In the genomic region with DNA sequence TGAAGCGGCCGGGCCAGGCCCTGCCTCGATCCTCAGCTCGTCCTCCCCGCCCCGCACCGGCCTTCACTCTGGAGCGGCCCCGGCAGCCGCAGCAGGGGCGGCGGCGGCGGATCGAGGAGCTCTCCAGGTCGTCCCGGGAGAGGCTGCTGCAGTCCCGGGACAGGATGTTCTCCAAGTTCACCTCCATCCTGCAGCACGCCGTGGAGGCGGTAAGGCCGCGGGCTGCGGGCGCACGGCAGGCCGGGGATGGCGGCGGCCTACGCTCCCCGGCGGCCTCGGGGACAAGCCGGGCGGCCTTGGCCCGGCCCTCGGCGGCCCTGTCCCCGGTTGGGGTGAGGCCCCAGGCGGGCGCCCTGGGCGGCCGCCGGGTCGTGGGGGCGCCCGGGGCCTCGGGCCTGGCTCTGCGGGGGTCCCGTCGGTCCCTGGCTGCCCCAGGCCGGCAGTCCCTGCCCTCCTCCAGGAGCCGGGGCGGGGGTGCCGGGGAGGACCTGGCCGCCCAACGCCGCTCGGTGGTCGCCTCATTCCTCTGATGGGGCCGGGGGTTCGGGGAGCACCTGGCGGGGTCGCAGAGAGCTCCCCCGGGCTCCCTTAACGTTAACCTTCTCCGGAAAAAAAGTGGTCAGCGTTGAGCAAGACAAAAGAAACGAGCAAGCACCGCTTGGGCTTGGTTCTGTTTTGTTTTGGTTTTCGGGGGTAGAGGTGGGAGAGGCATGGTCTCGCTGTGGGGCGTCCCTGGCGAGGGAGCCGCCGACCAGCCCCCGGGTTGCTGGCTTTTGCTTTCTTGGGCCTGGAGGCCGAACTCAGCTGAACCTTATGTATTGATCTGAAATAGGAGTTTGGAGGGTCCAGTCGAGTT, we compare ENCODE assay signal across 8 cellular contexts. TPM values are rescaled to one million over a fixed set of nuclear protein-coding genes. Genes with fewer than 3 reads are reported as not detected.
A peak's percentile ranks its signal among the peaks of the same experiment; 100 is the strongest.
DNase-seq lines count a peak whose midpoint lies in the region; ATAC-seq, FAIRE-seq and TF ChIP-seq lines count a peak whose summit lies in the region.

No MANE protein-coding gene starts in this region.

- ATAC-seq in HG02884 (IDR thresholded peaks at IDR 0.05; ENCODE audit: unreplicated experiment) (peak; percentile 25), omental fat pad (ENCODE audit: low FRiP score) (peak; percentile 53)

- H3K9ac ChIP-seq in NT2/D1 (ENCODE audit: insufficient read length, low read depth), result peak overlapping the region; percentile 80

- peak; percentile 2 for TF ChIP-seq POLR2A in GM15510 (IDR thresholded peaks at IDR 0.05; ENCODE audit: borderline replicate concordance, extremely low read depth, insufficient read length)

- DNase-seq in NT2/D1 (ENCODE audit: low read depth, low spot score) (no peak), glomerular visceral epithelial cell (ENCODE audit: extremely low spot score) (peak; percentile 56), omental fat pad (ENCODE audit: low spot score) (no peak), D721Med (ENCODE audit: insufficient read length, low spot score) (no peak)
- peak; percentile 23 for DNase-seq in activated naive CD4-positive, alpha-beta T cell treated with anti-CD3 and anti-CD28 coated beads, Interleukin-2, amount 50 U/mL, for 16 hours

- peak; percentile 80 for TF ChIP-seq CTCF in 22Rv1 (IDR thresholded peaks at IDR 0.05)
- TF ChIP-seq CTCF in omental fat pad (IDR thresholded peaks at IDR 0.05), result no peak
- TF ChIP-seq CTCF in D721Med (IDR thresholded peaks at IDR 0.05; ENCODE audit: insufficient read depth, missing control alignments), result no peak

- H3K27ac ChIP-seq in 22Rv1, result peak overlapping the region; percentile 78

- FAIRE-seq in D721Med (lab: Jason Lieb, UNC), result no peak

- peak overlapping the region; percentile 68 for H3K4me3 ChIP-seq in NT2/D1 (ENCODE audit: insufficient read length, low read depth)

- 0 out of 2 replicates have a peak, but pooled peaks cover 6% of the 10 kb centered on the region for H3K9me3 ChIP-seq in NT2/D1 (ENCODE audit: insufficient read depth, low read length)

- H3K4me1 ChIP-seq in NT2/D1 (ENCODE audit: insufficient read depth, insufficient read length), result no peaks in the 10 kb centered on the region

- no peaks in the 10 kb centered on the region for H3K27me3 ChIP-seq in NT2/D1 (ENCODE audit: insufficient read depth, insufficient read length)

- H3K36me3 ChIP-seq in NT2/D1 (ENCODE audit: insufficient read depth, insufficient read length, low read length), result no peaks in the 10 kb centered on the region

RNA-seq across cellular contexts. Expression of a gene that starts 0.6 kb away (rescaled TPM):
- 10 to 100 TPM; 21.0 to 37.4 (median 30.2) TPM for total RNA-seq in omental fat pad

Comparison
In these comparisons a context has a peak if more than half of its experiments do, and no peak if none do; other contexts are left out.
1. DNase-seq: peak in activated naive CD4-positive, alpha-beta T cell treated with anti-CD3 and anti-CD28 coated beads, Interleukin-2, amount 50 U/mL, for 16 hours (single experiment) and glomerular visceral epithelial cell (single experiment); none in NT2/D1 (single experiment), omental fat pad (single experiment) and D721Med (single experiment).